8 cellular contexts compared by ENCODE assay signal in the genomic region with DNA sequence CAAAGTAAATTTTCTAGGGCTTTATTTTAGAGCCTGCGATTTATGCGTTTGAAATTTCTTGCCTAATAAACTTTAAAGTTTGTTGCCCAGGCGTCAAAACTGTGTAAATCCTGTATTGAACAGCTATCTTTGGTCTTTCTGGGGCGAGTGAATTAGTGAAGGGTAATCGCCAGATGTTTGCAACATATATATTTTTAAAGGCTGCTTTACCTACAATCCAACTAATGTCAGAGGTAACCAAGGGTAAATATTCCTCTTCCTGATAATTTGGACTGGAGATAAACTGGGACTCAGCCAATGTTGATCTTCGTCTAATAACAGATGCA. TPM values are rescaled to one million over a fixed set of nuclear protein-coding genes. Genes with fewer than 3 reads are reported as not detected.
DNase-seq lines count a peak whose midpoint lies in the region; ATAC-seq, FAIRE-seq and TF ChIP-seq lines count a peak whose summit lies in the region.

No MANE protein-coding gene starts in this region.

- H2AFZ ChIP-seq in ACC112 (ENCODE audit: low read length, unreplicated experiment) (no peak overlapping the region), neural cell (ENCODE audit: low read depth, low read length) (no peak overlapping the region)

- H3K4me3 ChIP-seq in ACC112 (ENCODE audit: low read depth, low read length) (peak overlapping the region; percentile 75), HUES48 (ENCODE audit: low read depth, low read length) (peak overlapping the region; percentile 52), neural cell (ENCODE audit: low read length) (peak overlapping the region; percentile 75), small intestine (ENCODE audit: low read depth in 1 of 2, low read length in 2 of 2) (no peak overlapping the region)

- no peak for TF ChIP-seq RAD21 in neural cell (conservative IDR thresholded peaks at IDR 0.05)

- H3K9ac ChIP-seq in HUES48 (ENCODE audit: low read depth, low read length) (no peak overlapping the region), neural cell (ENCODE audit: low read length) (peak overlapping the region; percentile 69)

- H3K36me3 Mint-ChIP-seq in effector memory CD8-positive, alpha-beta T cell (ENCODE audit: insufficient read depth), result no peaks in the 10 kb centered on the region

- no peak for TF ChIP-seq CTCF in neural cell (IDR thresholded peaks at IDR 0.05; ENCODE audit: poor library complexity, severe bottlenecking)
- no peak for TF ChIP-seq CTCF in omental fat pad (IDR thresholded peaks at IDR 0.05)

- no peaks in the 10 kb centered on the region for H4K20me1 ChIP-seq in neural cell (ENCODE audit: insufficient read depth)

- FAIRE-seq in small intestine (lab: Jason Lieb, UNC), result no peak

- peaks cover 78 to 93% of the 10 kb centered on the region in 2 donors for H3K27me3 Mint-ChIP-seq in effector memory CD8-positive, alpha-beta T cell

- DNase-seq in effector memory CD8-positive, alpha-beta T cell, result no peak
- DNase-seq in DMS79 (lab: John Stamatoyannopoulos, UW) (no peak), omental fat pad (ENCODE audit: low spot score) (no peak), small intestine (no peak), Kasumi-1 (lab: John Stamatoyannopoulos, UW) (no peak)

- H3K4me1 ChIP-seq in ACC112 (ENCODE audit: control insufficient read depth, insufficient read depth, low read length, unreplicated experiment) (no peaks in the 10 kb centered on the region), HUES48 (ENCODE audit: control insufficient read depth, insufficient read depth, low read length) (peaks cover 60% of the 10 kb centered on the region), small intestine (ENCODE audit: control insufficient read depth in 2 of 2, insufficient read depth in 1 of 2, low read depth in 1 of 2, low read length in 1 of 2) (no peaks in the 10 kb centered on the region)

- H3K9me3 ChIP-seq in HUES48 (ENCODE audit: control insufficient read depth, insufficient read depth, low read length) (no peaks in the 10 kb centered on the region), neural cell (ENCODE audit: low read length) (no peaks in the 10 kb centered on the region), small intestine (ENCODE audit: control insufficient read depth, low read depth) (no peaks in the 10 kb centered on the region)

- H3K27ac ChIP-seq in ACC112 (ENCODE audit: low read depth, low read length) (no peak overlapping the region), HUES48 (ENCODE audit: low read depth, low read length) (no peak overlapping the region), neural cell (ENCODE audit: low read length) (no peak overlapping the region), small intestine (ENCODE audit: low read depth in 1 of 2, low read length in 1 of 2) (no peak overlapping the region)

- ATAC-seq in effector memory CD8-positive, alpha-beta T cell (replicated peaks), result no peak
- ATAC-seq in omental fat pad (ENCODE audit: low FRiP score), result no peak

- H3K79me2 ChIP-seq in ACC112 (ENCODE audit: control insufficient read depth, insufficient read depth, low read length, unreplicated experiment), result no peaks in the 10 kb centered on the region
- no peaks in the 10 kb centered on the region for H3K79me2 ChIP-seq in neural cell (replicated peaks; ENCODE audit: insufficient read depth, low read length)

- H3K9me3 Mint-ChIP-seq in effector memory CD8-positive, alpha-beta T cell, result peaks cover 4 to 9% of the 10 kb centered on the region in 2 donors

- no peak overlapping the region for H3K27ac Mint-ChIP-seq in effector memory CD8-positive, alpha-beta T cell

- TF ChIP-seq EP300 in neural cell (conservative IDR thresholded peaks at IDR 0.05; ENCODE audit: poor library complexity, severe bottlenecking), result no peak

- peaks cover 11 to 20% of the 10 kb centered on the region in 2 donors for H3K4me1 Mint-ChIP-seq in effector memory CD8-positive, alpha-beta T cell (ENCODE audit: low read depth in 2 of 2)

- no peaks in the 10 kb centered on the region for H3K9me2 ChIP-seq in neural cell (ENCODE audit: insufficient read depth, low read length)

- H3K27me3 ChIP-seq in ACC112 (ENCODE audit: insufficient read depth, low read length) (peaks cover 94% of the 10 kb centered on the region), HUES48 (ENCODE audit: control insufficient read depth, insufficient read depth, low read length) (peaks cover 84% of the 10 kb centered on the region), neural cell (ENCODE audit: insufficient read depth, low read depth, low read length) (peaks cover 86% of the 10 kb centered on the region), small intestine (ENCODE audit: control insufficient read depth in 2 of 2, insufficient read depth in 2 of 2, low read length in 2 of 2) (peaks cover 12 to 38% of the 10 kb centered on the region in 2 donors)

- WGBS in small intestine, 3 donors, result 4 to 7% (median 5%) methylated on average over 6 of the region's 6 CpGs

- peak overlapping the region; percentile 56 for H3K4me2 ChIP-seq in neural cell (ENCODE audit: low read length)

- H3K36me3 ChIP-seq in ACC112 (ENCODE audit: insufficient read depth, low read length) (no peaks in the 10 kb centered on the region), HUES48 (ENCODE audit: control insufficient read depth, insufficient read depth, low read length) (no peaks in the 10 kb centered on the region), neural cell (ENCODE audit: insufficient read depth, low read length) (no peaks in the 10 kb centered on the region), small intestine (ENCODE audit: control insufficient read depth in 2 of 2, insufficient read depth in 2 of 2, low read length in 2 of 2) (no peaks in the 10 kb centered on the region)

- peak overlapping the region; percentile 45 to 80 for H3K4me3 Mint-ChIP-seq in effector memory CD8-positive, alpha-beta T cell

- H3F3A ChIP-seq in neural cell (ENCODE audit: insufficient read depth, low read length, poor library complexity, severe bottlenecking), result peaks cover 7% of the 10 kb centered on the region

TF ChIP-seq in neural cell, 6 proteins besides CTCF, POLR2A, EP300 and RAD21:
- TF ChIP-seq POLR2AphosphoS5 (IDR thresholded peaks at IDR 0.05) (no peak), MXI1 (conservative IDR thresholded peaks at IDR 0.05; ENCODE audit: poor library complexity, severe bottlenecking) (no peak), SMC3 (conservative IDR thresholded peaks at IDR 0.05; ENCODE audit: poor library complexity) (no peak), TAF1 (IDR thresholded peaks at IDR 0.05; ENCODE audit: low read depth) (no peak), EZH2 (IDR thresholded peaks at IDR 0.05; ENCODE audit: borderline replicate concordance, insufficient read depth, low read length, poor library complexity, severe bottlenecking) (no peak)
- TF ChIP-seq, protein P1, sequence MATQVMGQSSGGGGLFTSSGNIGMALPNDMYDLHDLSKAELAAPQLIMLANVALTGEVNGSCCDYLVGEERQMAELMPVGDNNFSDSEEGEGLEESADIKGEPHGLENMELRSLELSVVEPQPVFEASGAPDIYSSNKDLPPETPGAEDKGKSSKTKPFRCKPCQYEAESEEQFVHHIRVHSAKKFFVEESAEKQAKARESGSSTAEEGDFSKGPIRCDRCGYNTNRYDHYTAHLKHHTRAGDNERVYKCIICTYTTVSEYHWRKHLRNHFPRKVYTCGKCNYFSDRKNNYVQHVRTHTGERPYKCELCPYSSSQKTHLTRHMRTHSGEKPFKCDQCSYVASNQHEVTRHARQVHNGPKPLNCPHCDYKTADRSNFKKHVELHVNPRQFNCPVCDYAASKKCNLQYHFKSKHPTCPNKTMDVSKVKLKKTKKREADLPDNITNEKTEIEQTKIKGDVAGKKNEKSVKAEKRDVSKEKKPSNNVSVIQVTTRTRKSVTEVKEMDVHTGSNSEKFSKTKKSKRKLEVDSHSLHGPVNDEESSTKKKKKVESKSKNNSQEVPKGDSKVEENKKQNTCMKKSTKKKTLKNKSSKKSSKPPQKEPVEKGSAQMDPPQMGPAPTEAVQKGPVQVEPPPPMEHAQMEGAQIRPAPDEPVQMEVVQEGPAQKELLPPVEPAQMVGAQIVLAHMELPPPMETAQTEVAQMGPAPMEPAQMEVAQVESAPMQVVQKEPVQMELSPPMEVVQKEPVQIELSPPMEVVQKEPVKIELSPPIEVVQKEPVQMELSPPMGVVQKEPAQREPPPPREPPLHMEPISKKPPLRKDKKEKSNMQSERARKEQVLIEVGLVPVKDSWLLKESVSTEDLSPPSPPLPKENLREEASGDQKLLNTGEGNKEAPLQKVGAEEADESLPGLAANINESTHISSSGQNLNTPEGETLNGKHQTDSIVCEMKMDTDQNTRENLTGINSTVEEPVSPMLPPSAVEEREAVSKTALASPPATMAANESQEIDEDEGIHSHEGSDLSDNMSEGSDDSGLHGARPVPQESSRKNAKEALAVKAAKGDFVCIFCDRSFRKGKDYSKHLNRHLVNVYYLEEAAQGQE (IDR thresholded peaks at IDR 0.05; ENCODE audit: borderline replicate concordance), result no peak

RNA-seq across cellular contexts. Expression of gene PROX1, which starts 0.9 kb away (rescaled TPM):
- 0.62 and 1.0 TPM in 2 replicates for polyA plus RNA-seq in neural cell
- polyA minus RNA-seq in neural cell, result 1.5 and 2.4 TPM in 2 replicates
- 1 to 10 TPM in 3 of 4 donors, under 1 TPM in 1; 0.96 to 8.4 (median 4.6) TPM for total RNA-seq in omental fat pad
- polyA plus RNA-seq in small intestine, result 1 to 10 TPM in 2 of 3 donors, under 1 TPM in 1; 0.67 to 3.6 (median 1.1) TPM

Comparison
In these comparisons a context has a peak if more than half of its experiments do, and no peak if none do; other contexts are left out.
1. H3K4me3 ChIP-seq: peak in ACC112 (single experiment), HUES48 (single experiment) and neural cell (single experiment); none in small intestine (0 of 2).